In genomic region chr7:131879424-131879823, GRCh38 we compare ENCODE assay signal across 28 cellular contexts.
"Had no signal": no experiment of that assay in that cellular context is flagged by ENCODE, and none has a peak within 500 bp of the region (broad histone marks: within the 10 kb centered on the region; RNA-seq: fewer than 3 reads in every experiment).

No MANE protein-coding gene starts in this region.

- H3K4me1 ChIP-seq: colonic mucosa, foreskin keratinocyte, gastroesophageal sphincter, heart right ventricle, lower lobe of right lung, parathyroid adenoma, right atrium auricular region, thyroid gland, vagina had no signal

- H3K4me3 Mint-ChIP-seq: dendritic cell treated with granulocyte-macrophage colony-stimulating factor and Interleukin-4, amounts not matched to agents 40 ng/mL and 50 ng/mL, for 4 days; endodermal cell; natural killer cell; stimulated activated naive CD8-positive, alpha-beta T cell treated with anti-CD3 and anti-CD28 coated beads, Interleukin-15, amount 100 ng/mL, for 72 hours had no signal

- H3K27ac Mint-ChIP-seq: dendritic cell treated with granulocyte-macrophage colony-stimulating factor and Interleukin-4, amounts not matched to agents 40 ng/mL and 50 ng/mL, for 4 days; endodermal cell; natural killer cell; progenitor cell of endocrine pancreas had no signal

- DNase-seq: colonic mucosa; effector CD8-positive, alpha-beta T cell; endodermal cell; heart right ventricle; hypothalamus; left ventricle myocardium superior; lower lobe of right lung; natural killer cell; stimulated activated CD4-positive, alpha-beta T cell treated with anti-CD3 and anti-CD28 coated beads, Interleukin-12 subunit alpha, Interleukin-12 subunit beta, amount 100 ng/mL, for 4 hours; stimulated activated CD4-positive, alpha-beta T cell treated with anti-CD3 and anti-CD28 coated beads, Interleukin-1b, Interleukin-23, amount 100 ng/mL, for 48 hours; stimulated activated CD4-positive, alpha-beta T cell treated with anti-CD3 and anti-CD28 coated beads, Interleukin-4, amount 100 ng/mL, for 1 hour; stimulated activated CD8-positive, alpha-beta memory T cell treated with anti-CD3 and anti-CD28 coated beads, Interleukin-4, amount 100 ng/mL, for 48 hours; stimulated activated naive CD4-positive, alpha-beta T cell; stimulated activated naive CD8-positive, alpha-beta T cell treated with anti-CD3 and anti-CD28 coated beads, Interleukin-15, amount 100 ng/mL, for 72 hours; thyroid gland; trophoblast cell had no signal

- ATAC-seq: esophagus mucosa; gastroesophageal sphincter; heart right ventricle; left ventricle myocardium superior; lower lobe of right lung; natural killer cell; sciatic nerve; stimulated activated naive CD8-positive, alpha-beta T cell treated with anti-CD3 and anti-CD28 coated beads, Interleukin-15, amount 100 ng/mL, for 72 hours had no signal

- H3K27me3 ChIP-seq: colonic mucosa, foreskin keratinocyte, gastroesophageal sphincter, neutrophil, right atrium auricular region, thyroid gland, vagina had no signal

- H3K36me3 ChIP-seq: colonic mucosa, gastroesophageal sphincter, heart right ventricle, lower lobe of right lung, neutrophil, right atrium auricular region, thyroid gland, vagina had no signal

- H3K4me3 ChIP-seq: colonic mucosa, gastroesophageal sphincter, heart right ventricle, lower lobe of right lung, right atrium auricular region, smooth muscle cell, thyroid gland, vagina had no signal

- H3K9me3 Mint-ChIP-seq: dendritic cell treated with granulocyte-macrophage colony-stimulating factor and Interleukin-4, amounts not matched to agents 40 ng/mL and 50 ng/mL, for 4 days; endodermal cell; natural killer cell had no signal

- H3K36me3 Mint-ChIP-seq: natural killer cell had no signal

- H3K4me1 Mint-ChIP-seq: endodermal cell; natural killer cell; stimulated activated naive CD8-positive, alpha-beta T cell treated with anti-CD3 and anti-CD28 coated beads, Interleukin-15, amount 100 ng/mL, for 72 hours had no signal

- H3K27ac ChIP-seq: colonic mucosa, epithelial cell of prostate, foreskin keratinocyte, gastroesophageal sphincter, heart right ventricle, lower lobe of right lung, neutrophil, parathyroid adenoma, right atrium auricular region, thyroid gland, vagina had no signal

- H3K9me3 ChIP-seq: colonic mucosa, gastroesophageal sphincter, lower lobe of right lung, neutrophil, right atrium auricular region, thyroid gland, vagina had no signal
